Comparison of ENCODE assay signal across 1 cellular context in genomic region chr17:28427982-28428381, GRCh38. TPM values are rescaled to one million over a fixed set of nuclear protein-coding genes. Genes with fewer than 3 reads are reported as not detected.
"Had no signal": no experiment of that assay in that cellular context is flagged by ENCODE, and none has a peak within 500 bp of the region (broad histone marks: within the 10 kb centered on the region; RNA-seq: fewer than 3 reads in every experiment).

No MANE protein-coding gene starts in this region.

RNA-seq across cellular contexts. Expression of gene SLC13A2, which starts 45.5 kb away (rescaled TPM):
- total RNA-seq: G401 had no signal
